Comparison of ENCODE assay signal across 8 cellular contexts in the genomic region with DNA sequence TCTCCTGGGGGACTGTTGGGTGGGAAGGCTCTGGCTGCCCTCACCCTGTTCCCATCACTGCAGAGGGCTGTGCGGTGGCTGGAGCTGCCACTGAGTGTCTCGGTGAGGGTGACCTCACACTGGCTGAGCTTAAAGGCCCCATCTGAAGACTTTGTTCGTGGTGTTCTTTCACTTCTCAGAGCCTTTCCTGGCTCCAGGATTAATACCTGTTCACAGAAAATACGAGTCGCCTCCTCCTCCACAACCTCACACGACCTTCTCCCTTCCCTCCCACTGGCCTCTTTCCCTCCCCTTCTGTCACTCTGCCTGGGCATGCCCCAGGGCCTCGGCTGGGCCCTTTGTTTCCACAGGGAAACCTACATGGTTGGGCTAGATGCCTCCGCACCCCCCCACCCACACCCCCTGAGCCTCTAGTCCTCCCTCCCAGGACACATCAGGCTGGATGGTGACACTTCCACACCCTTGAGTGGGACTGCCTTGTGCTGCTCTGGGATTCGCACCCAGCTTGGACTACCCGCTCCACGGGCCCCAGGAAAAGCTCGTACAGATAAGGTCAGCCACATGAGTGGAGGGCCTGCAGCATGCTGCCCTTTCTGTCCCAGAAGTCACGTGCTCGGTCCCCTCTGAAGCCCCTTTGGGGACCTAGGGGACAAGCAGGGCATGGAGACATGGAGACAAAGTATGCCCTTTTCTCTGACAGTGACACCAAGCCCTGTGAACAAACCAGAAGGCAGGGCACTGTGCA. TPM values are rescaled to one million over a fixed set of nuclear protein-coding genes. Genes with fewer than 3 reads are reported as not detected.
DNase-seq lines count a peak whose midpoint lies in the region; ATAC-seq, FAIRE-seq and TF ChIP-seq lines count a peak whose summit lies in the region.
"Not testable (repeated sequence)": the region's sequence is repeated elsewhere in the genome, so short reads cannot be mapped to it uniquely, and the experiment has no call there.
"Had no signal": no experiment of that assay in that cellular context is flagged by ENCODE, and none has a peak within 500 bp of the region (broad histone marks: within the 10 kb centered on the region; RNA-seq: fewer than 3 reads in every experiment).

No MANE protein-coding gene starts in this region.

- H4K20me1 ChIP-seq in SK-N-SH (ENCODE audit: insufficient read depth); neural progenitor cell (ENCODE audit: low read depth): not testable (repeated sequence)

- H3K27me3 ChIP-seq in SK-N-SH (ENCODE audit: insufficient read depth); endodermal cell (ENCODE audit: control insufficient read depth, insufficient read depth, low read length, poor library complexity, severe bottlenecking); neural progenitor cell: not testable (repeated sequence)

- DNase-seq in GM18507 (ENCODE audit: extremely low spot score, insufficient read length, low read depth); left ventricle myocardium superior; neural progenitor cell (ENCODE audit: low spot score): not testable (repeated sequence)
- peak in 2 of 3 experiments; percentile 70 to 82 for DNase-seq in NCI-H1417 (lab: John Stamatoyannopoulos, UW)
- peak; percentile 23 for DNase-seq in SK-N-SH
- DNase-seq in endodermal cell = peak; percentile 58

- not testable (repeated sequence) for H3K4me2 ChIP-seq in SK-N-SH
- peak overlapping the region; percentile 17 for H3K4me2 ChIP-seq in neural progenitor cell

- H3K4me1 Mint-ChIP-seq in activated naive CD8-positive, alpha-beta T cell (ENCODE audit: low read depth) = peaks cover 36% of the 10 kb centered on the region
- H3K4me1 Mint-ChIP-seq in endodermal cell = peaks cover 21% of the 10 kb centered on the region
- H3K4me1 Mint-ChIP-seq in neural progenitor cell = peaks cover 16% of the 10 kb centered on the region

- H3K27ac ChIP-seq in SK-N-SH (ENCODE audit: low read depth in 2 of 2, low read length in 1 of 2) (peak overlapping the region in 1 of 2 experiments; percentile 51; a peak in 1 of 4 replicates), endodermal cell (ENCODE audit: low read depth, low read length) (peak overlapping the region; percentile 70), neural progenitor cell (peak overlapping the region; percentile 84)

- peak overlapping the region; percentile 54 for H3K27ac Mint-ChIP-seq in activated naive CD8-positive, alpha-beta T cell
- H3K27ac Mint-ChIP-seq in endodermal cell = peak overlapping the region; percentile 61
- H3K27ac Mint-ChIP-seq in neural progenitor cell = not testable (repeated sequence)

- ATAC-seq in left ventricle myocardium superior = peak; percentile 56

- POLR2A ChIA-PET in SK-N-SH (lab: Yijun Ruan, JAX) = not testable (repeated sequence)

- not testable (repeated sequence) for H3K36me3 Mint-ChIP-seq in activated naive CD8-positive, alpha-beta T cell
- H3K36me3 Mint-ChIP-seq in endodermal cell (ENCODE audit: low read depth) (peaks cover 24% of the 10 kb centered on the region), neural progenitor cell (peaks cover 15% of the 10 kb centered on the region)

- intact Hi-C loops in left ventricle myocardium superior (cut with micrococcal nuclease) = not testable (repeated sequence)

- not testable (repeated sequence) for H2AFZ ChIP-seq in SK-N-SH (ENCODE audit: low read depth); neural progenitor cell (replicated peaks)

- TF ChIP-seq RAD21 in SK-N-SH (IDR thresholded peaks at IDR 0.05; ENCODE audit: low read length) = not testable (repeated sequence)

- H3K27me3 Mint-ChIP-seq in activated naive CD8-positive, alpha-beta T cell; neural progenitor cell (ENCODE audit: insufficient read depth, low read depth): not testable (repeated sequence)
- H3K27me3 Mint-ChIP-seq in endodermal cell (ENCODE audit: insufficient read depth) = peaks cover 14% of the 10 kb centered on the region

- TF ChIP-seq EP300 in SK-N-SH (IDR thresholded peaks at IDR 0.05; ENCODE audit: borderline replicate concordance in 1 of 2, low read depth in 1 of 2, low read length in 1 of 2) = not testable (repeated sequence)

- H3K9me2 ChIP-seq in SK-N-SH = not testable (repeated sequence)

- peak; percentile 59 for FAIRE-seq in GM18507 (lab: Jason Lieb, UNC)

- not testable (repeated sequence) for H3K9me3 ChIP-seq in SK-N-SH; endodermal cell (ENCODE audit: control insufficient read depth, low read length); neural progenitor cell (ENCODE audit: low read depth)

- H3K9ac ChIP-seq in SK-N-SH; endodermal cell (ENCODE audit: extremely low read depth, low read length, poor library complexity, severe bottlenecking); neural progenitor cell: not testable (repeated sequence)

- not testable (repeated sequence) for TF ChIP-seq CTCF in SK-N-SH (IDR thresholded peaks at IDR 0.05); endodermal cell (conservative IDR thresholded peaks at IDR 0.05); neural progenitor cell (IDR thresholded peaks at IDR 0.05)

- H3K9me3 Mint-ChIP-seq in activated naive CD8-positive, alpha-beta T cell (ENCODE audit: low read depth); endodermal cell; neural progenitor cell: not testable (repeated sequence)

- not testable (repeated sequence) for H3K4me3 ChIP-seq in SK-N-SH (ENCODE audit: low read depth in 2 of 2, low read length in 1 of 2); endodermal cell (ENCODE audit: low read length); neural progenitor cell

- CTCF ChIA-PET in SK-N-SH (lab: Yijun Ruan, JAX) = interaction anchor here (1.9 to 4.0 kb wide), 2 partner anchors 18 to 84 kb away, joined by 4 to 28 read pairs; no protein-coding TSS in a partner anchor

- H3K36me3 ChIP-seq in SK-N-SH (replicated peaks in 1 of 2; ENCODE audit: control insufficient read depth in 1 of 2, insufficient read depth in 2 of 2, low read length in 1 of 2) = peaks cover 0 to 18% of the 10 kb centered on the region in 2 experiments
- peaks cover 13% of the 10 kb centered on the region for H3K36me3 ChIP-seq in endodermal cell (ENCODE audit: control insufficient read depth, insufficient read depth, low read length)
- H3K36me3 ChIP-seq in neural progenitor cell = not testable (repeated sequence)

- peaks cover 0 to 21% of the 10 kb centered on the region in 2 experiments; a peak in 1 of 4 replicates for H3K4me1 ChIP-seq in SK-N-SH (ENCODE audit: control insufficient read depth in 1 of 2, insufficient read depth in 2 of 2, low read depth in 1 of 2, low read length in 1 of 2)
- not testable (repeated sequence) for H3K4me1 ChIP-seq in endodermal cell (ENCODE audit: control insufficient read depth, insufficient read depth, low read length)
- H3K4me1 ChIP-seq in neural progenitor cell = peaks cover 20% of the 10 kb centered on the region

- not testable (repeated sequence) for H3K79me2 ChIP-seq in SK-N-SH (ENCODE audit: insufficient read depth); neural progenitor cell (ENCODE audit: low read depth)

- 88% methylated on average over 12 of the region's 14 CpGs for WGBS in SK-N-SH (ENCODE audit: low lambda C conversion rate)
- 66 to 68% methylated on average over 11 to 14 of the region's 14 CpGs for WGBS in endodermal cell (ENCODE audit: insufficient coverage in 1 of 2, insufficient read length in 1 of 2), 2 experiments

- not testable (repeated sequence) for H3K4me3 Mint-ChIP-seq in activated naive CD8-positive, alpha-beta T cell; endodermal cell; neural progenitor cell

- H3F3A ChIP-seq in SK-N-SH (replicated peaks; ENCODE audit: insufficient read depth) = not testable (repeated sequence)
- peaks cover 20% of the 10 kb centered on the region for H3F3A ChIP-seq in neural progenitor cell (ENCODE audit: low read depth)

RNA-seq across cellular contexts. Expression of gene CEL, which starts 0.6 kb away (rescaled TPM):
- polyA plus RNA-seq in SK-N-SH (2012; rRNA removed) = 0.75 and 0.87 TPM in 2 replicates
- 0.24 and 0.35 TPM in 2 replicates for polyA plus RNA-seq in SK-N-SH (2012; cell fraction: cytosol; rRNA removed)
- 6.3 and 7.8 TPM in 2 replicates for polyA plus RNA-seq in SK-N-SH (2012; cell fraction: nucleus; rRNA removed)
- 1 to 10 TPM; 1.7 to 3.3 TPM for total RNA-seq in endodermal cell
- 2.8 TPM for polyA plus RNA-seq in endodermal cell (2013, experiment 1 of 2)
- 2.2 TPM for polyA plus RNA-seq in endodermal cell (2013, experiment 2 of 2)
- 7.2 TPM for total RNA-seq in left ventricle myocardium superior
- 1.0 and 2.2 TPM in 2 replicates for total RNA-seq in neural progenitor cell (ENCODE audit: low replicate concordance)
- polyA plus RNA-seq: naive thymus-derived CD4-positive, alpha-beta T cell had no signal

RNA-seq across cellular contexts. Expression of gene GTF3C5, which starts 30.4 kb away (rescaled TPM):
- polyA plus RNA-seq in SK-N-SH (2012; rRNA removed) = 57.3 and 59.1 TPM in 2 replicates
- polyA plus RNA-seq in SK-N-SH (2012; cell fraction: cytosol; rRNA removed) = 29.6 and 37.0 TPM in 2 replicates
- polyA plus RNA-seq in SK-N-SH (2012; cell fraction: nucleus; rRNA removed) = 165 and 172 TPM in 2 replicates
- total RNA-seq in endodermal cell (10 to 100 TPM; 89.7 to 94.6 TPM), left ventricle myocardium superior (60.8 TPM), neural progenitor cell (ENCODE audit: low replicate concordance) (77.9 and 119 TPM in 2 replicates)
- 83.2 TPM for polyA plus RNA-seq in endodermal cell (2013, experiment 1 of 2)
- polyA plus RNA-seq in endodermal cell (2013, experiment 2 of 2) = 78.9 TPM

RNA-seq across cellular contexts. Expression of gene RALGDS, which starts 59.8 kb away (rescaled TPM):
- polyA plus RNA-seq in SK-N-SH (2012; rRNA removed) = 64.1 and 64.7 TPM in 2 replicates
- polyA plus RNA-seq in SK-N-SH (2012; cell fraction: cytosol; rRNA removed) = 29.8 and 47.9 TPM in 2 replicates
- 152 and 169 TPM in 2 replicates for polyA plus RNA-seq in SK-N-SH (2012; cell fraction: nucleus; rRNA removed)
- 10 to 100 TPM; 28.0 to 30.7 TPM for total RNA-seq in endodermal cell
- 79.9 TPM for polyA plus RNA-seq in endodermal cell (2013, experiment 1 of 2)
- 71.6 TPM for polyA plus RNA-seq in endodermal cell (2013, experiment 2 of 2)
- total RNA-seq in left ventricle myocardium superior = 33.1 TPM
- 24.1 and 58.8 TPM in 2 replicates for total RNA-seq in neural progenitor cell (ENCODE audit: low replicate concordance)
